ENCODE assay signal across 1 cellular context in the genomic region with DNA sequence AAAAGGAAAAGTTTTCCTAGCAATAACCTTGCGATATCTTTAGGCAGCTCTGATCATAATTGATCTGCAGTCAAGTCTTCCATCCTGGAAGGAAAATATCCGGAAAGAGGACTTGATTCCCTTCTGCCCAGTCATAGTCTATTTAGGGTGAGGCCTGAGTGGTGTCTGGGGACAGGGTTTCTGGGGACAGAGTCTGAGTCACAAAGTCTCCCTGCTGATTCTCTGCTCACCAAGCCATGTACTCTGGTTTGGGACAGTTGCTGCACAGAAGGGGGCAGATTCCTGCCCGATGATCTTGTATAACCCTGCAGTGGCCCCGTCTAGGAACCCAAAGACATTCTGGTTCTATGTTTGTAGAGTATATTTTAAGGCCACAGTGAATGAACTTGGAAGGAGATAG.
TF ChIP-seq lines count a peak whose summit lies in the region.

No MANE protein-coding gene starts in this region.

TF ChIP-seq in GM23338, 12 proteins besides CTCF, POLR2A, EP300 and RAD21 (continued from another document):
- TF ChIP-seq, protein P1, sequence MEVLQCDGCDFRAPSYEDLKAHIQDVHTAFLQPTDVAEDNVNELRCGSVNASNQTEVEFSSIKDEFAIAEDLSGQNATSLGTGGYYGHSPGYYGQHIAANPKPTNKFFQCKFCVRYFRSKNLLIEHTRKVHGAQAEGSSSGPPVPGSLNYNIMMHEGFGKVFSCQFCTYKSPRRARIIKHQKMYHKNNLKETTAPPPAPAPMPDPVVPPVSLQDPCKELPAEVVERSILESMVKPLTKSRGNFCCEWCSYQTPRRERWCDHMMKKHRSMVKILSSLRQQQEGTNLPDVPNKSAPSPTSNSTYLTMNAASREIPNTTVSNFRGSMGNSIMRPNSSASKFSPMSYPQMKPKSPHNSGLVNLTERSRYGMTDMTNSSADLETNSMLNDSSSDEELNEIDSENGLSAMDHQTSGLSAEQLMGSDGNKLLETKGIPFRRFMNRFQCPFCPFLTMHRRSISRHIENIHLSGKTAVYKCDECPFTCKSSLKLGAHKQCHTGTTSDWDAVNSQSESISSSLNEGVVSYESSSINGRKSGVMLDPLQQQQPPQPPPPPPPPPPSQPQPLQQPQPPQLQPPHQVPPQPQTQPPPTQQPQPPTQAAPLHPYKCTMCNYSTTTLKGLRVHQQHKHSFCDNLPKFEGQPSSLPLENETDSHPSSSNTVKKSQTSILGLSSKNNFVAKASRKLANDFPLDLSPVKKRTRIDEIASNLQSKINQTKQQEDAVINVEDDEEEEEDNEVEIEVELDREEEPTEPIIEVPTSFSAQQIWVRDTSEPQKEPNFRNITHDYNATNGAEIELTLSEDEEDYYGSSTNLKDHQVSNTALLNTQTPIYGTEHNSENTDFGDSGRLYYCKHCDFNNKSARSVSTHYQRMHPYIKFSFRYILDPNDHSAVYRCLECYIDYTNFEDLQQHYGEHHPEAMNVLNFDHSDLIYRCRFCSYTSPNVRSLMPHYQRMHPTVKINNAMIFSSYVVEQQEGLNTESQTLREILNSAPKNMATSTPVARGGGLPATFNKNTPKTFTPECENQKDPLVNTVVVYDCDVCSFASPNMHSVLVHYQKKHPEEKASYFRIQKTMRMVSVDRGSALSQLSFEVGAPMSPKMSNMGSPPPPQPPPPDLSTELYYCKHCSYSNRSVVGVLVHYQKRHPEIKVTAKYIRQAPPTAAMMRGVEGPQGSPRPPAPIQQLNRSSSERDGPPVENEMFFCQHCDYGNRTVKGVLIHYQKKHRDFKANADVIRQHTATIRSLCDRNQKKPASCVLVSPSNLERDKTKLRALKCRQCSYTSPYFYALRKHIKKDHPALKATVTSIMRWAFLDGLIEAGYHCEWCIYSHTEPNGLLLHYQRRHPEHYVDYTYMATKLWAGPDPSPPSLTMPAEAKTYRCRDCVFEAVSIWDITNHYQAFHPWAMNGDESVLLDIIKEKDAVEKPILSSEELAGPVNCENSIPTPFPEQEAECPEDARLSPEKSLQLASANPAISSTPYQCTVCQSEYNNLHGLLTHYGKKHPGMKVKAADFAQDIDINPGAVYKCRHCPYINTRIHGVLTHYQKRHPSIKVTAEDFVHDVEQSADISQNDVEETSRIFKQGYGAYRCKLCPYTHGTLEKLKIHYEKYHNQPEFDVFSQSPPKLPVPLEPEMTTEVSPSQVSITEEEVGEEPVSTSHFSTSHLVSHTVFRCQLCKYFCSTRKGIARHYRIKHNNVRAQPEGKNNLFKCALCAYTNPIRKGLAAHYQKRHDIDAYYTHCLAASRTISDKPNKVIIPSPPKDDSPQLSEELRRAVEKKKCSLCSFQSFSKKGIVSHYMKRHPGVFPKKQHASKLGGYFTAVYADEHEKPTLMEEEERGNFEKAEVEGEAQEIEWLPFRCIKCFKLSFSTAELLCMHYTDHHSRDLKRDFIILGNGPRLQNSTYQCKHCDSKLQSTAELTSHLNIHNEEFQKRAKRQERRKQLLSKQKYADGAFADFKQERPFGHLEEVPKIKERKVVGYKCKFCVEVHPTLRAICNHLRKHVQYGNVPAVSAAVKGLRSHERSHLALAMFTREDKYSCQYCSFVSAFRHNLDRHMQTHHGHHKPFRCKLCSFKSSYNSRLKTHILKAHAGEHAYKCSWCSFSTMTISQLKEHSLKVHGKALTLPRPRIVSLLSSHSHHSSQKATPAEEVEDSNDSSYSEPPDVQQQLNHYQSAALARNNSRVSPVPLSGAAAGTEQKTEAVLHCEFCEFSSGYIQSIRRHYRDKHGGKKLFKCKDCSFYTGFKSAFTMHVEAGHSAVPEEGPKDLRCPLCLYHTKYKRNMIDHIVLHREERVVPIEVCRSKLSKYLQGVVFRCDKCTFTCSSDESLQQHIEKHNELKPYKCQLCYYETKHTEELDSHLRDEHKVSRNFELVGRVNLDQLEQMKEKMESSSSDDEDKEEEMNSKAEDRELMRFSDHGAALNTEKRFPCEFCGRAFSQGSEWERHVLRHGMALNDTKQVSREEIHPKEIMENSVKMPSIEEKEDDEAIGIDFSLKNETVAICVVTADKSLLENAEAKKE (CRISPR knock-in tag; IDR thresholded peaks at IDR 0.05), result no peak
- TF ChIP-seq STAT1 (IDR thresholded peaks at IDR 0.05; ENCODE audit: unreplicated experiment), result no peak
- TF ChIP-seq EZH2 (IDR thresholded peaks at IDR 0.05; ENCODE audit: low read depth, unreplicated experiment), result no peak
- TF ChIP-seq EZH2phosphoT487 (IDR thresholded peaks at IDR 0.05; ENCODE audit: unreplicated experiment), result no peak
- TF ChIP-seq JUNB (IDR thresholded peaks at IDR 0.05; ENCODE audit: unreplicated experiment), result no peak
- TF ChIP-seq POLR2AphosphoS5 (IDR thresholded peaks at IDR 0.05; ENCODE audit: low read depth), result no peak
- no peak for TF ChIP-seq NANOG (IDR thresholded peaks at IDR 0.05; ENCODE audit: borderline replicate concordance)
- TF ChIP-seq CREB1 (CRISPR knock-in tag; IDR thresholded peaks at IDR 0.05; ENCODE audit: low read depth), result no peak
